ENCODE assay signal across 1 cellular context in genomic region chr19:50025794-50026549, GRCh38.
TF ChIP-seq lines count a peak whose summit lies in the region.

ZNF473 (plus strand) TSS chr19:50026005; CDS start chr19:50031083, 5,078 bp downstream.

TF ChIP-seq in neural cell, 6 proteins besides CTCF, POLR2A, EP300 and RAD21 (continued from another document):
- no peak for TF ChIP-seq REST (IDR thresholded peaks at IDR 0.05; ENCODE audit: borderline replicate concordance)
- peak; percentile 99 for TF ChIP-seq MXI1 (conservative IDR thresholded peaks at IDR 0.05; ENCODE audit: poor library complexity, severe bottlenecking)
- peak; percentile 88 for TF ChIP-seq POLR2AphosphoS5 (IDR thresholded peaks at IDR 0.05)
